Comparison of ENCODE assay signal across 34 cellular contexts in genomic region chr11:58434217-58434616, GRCh38. TPM values are rescaled to one million over a fixed set of nuclear protein-coding genes. Genes with fewer than 3 reads are reported as not detected.
"Had no signal": no experiment of that assay in that cellular context is flagged by ENCODE, and none has a peak within 500 bp of the region (broad histone marks: within the 10 kb centered on the region; RNA-seq: fewer than 3 reads in every experiment).

No MANE protein-coding gene starts in this region.

- H3K36me3 ChIP-seq: neural progenitor cell, ovary, prostate gland, spleen, suprapubic skin, tibial artery, transverse colon, upper lobe of right lung, uterus had no signal

- H3K27me3 ChIP-seq: neural progenitor cell, ovary, spleen, suprapubic skin, testis, tibial artery, transverse colon, upper lobe of right lung, uterus had no signal

- H3K4me3 ChIP-seq: neural progenitor cell, ovary, prostate gland, skin epidermis, smooth muscle cell, spleen, suprapubic skin, testis, tibial artery, transverse colon, upper lobe of right lung, uterus had no signal

- ATAC-seq: naive thymus-derived CD4-positive, alpha-beta T cell; natural killer cell; right cardiac atrium; sciatic nerve; stimulated activated memory B cell treated with anti-CD40 and anti-IgM and Interleukin-4, amounts not matched to agents 10 μg/mL and 1 μg/mL and 100 μg/mL, for 72 hours; stimulated activated naive CD8-positive, alpha-beta T cell treated with anti-CD3 and anti-CD28 coated beads, Interleukin-15, amount 100 ng/mL, for 72 hours; stimulated activated naive CD8-positive, alpha-beta T cell treated with anti-CD3 and anti-CD28 coated beads, Interleukin-15, Interleukin-2, amounts not matched to agents 100 U/mL and 50 U/mL, for 24 hours; upper lobe of right lung had no signal

- H2AFZ ChIP-seq: neural progenitor cell, parathyroid adenoma had no signal

- DNase-seq: naive thymus-derived CD4-positive, alpha-beta T cell; natural killer cell; occipital lobe; ovary; posterior cingulate gyrus; right cardiac atrium; spleen; stimulated activated CD4-positive, alpha-beta T cell treated with anti-CD3 and anti-CD28 coated beads, Interleukin-12 subunit alpha, Interleukin-12 subunit beta, amount 100 ng/mL, for 4 hours; stimulated activated CD4-positive, alpha-beta T cell treated with anti-CD3 and anti-CD28 coated beads, Interleukin-1b, Interleukin-23, amount 100 ng/mL, for 48 hours; stimulated activated CD4-positive, alpha-beta T cell treated with anti-CD3 and anti-CD28 coated beads, Interleukin-4, amount 100 ng/mL, for 1 hour; stimulated activated CD4-positive, alpha-beta T cell treated with anti-CD3 and anti-CD28 coated beads, Interleukin-4, amount 100 ng/mL, for 4 hours; stimulated activated CD8-positive, alpha-beta memory T cell treated with anti-CD3 and anti-CD28 coated beads, Interleukin-4, amount 100 ng/mL, for 48 hours; stimulated activated naive CD4-positive, alpha-beta T cell; stimulated activated naive CD8-positive, alpha-beta T cell treated with anti-CD3 and anti-CD28 coated beads, Interleukin-15, amount 100 ng/mL, for 72 hours; stimulated activated naive CD8-positive, alpha-beta T cell treated with anti-CD3 and anti-CD28 coated beads, Interleukin-15, Interleukin-2, amounts not matched to agents 100 U/mL and 50 U/mL, for 24 hours; substantia nigra; testis; tibial artery; transverse colon; upper lobe of right lung; uterus had no signal

- H3K9ac ChIP-seq: neural progenitor cell, parathyroid adenoma had no signal

- H3K4me2 ChIP-seq: neural progenitor cell, smooth muscle cell had no signal

- H3K4me1 ChIP-seq: neural progenitor cell, parathyroid adenoma, prostate gland, spleen, suprapubic skin, testis, tibial artery, transverse colon, upper lobe of right lung, uterus had no signal

- H3K27ac ChIP-seq: neural progenitor cell, ovary, parathyroid adenoma, prostate gland, skin epidermis, spleen, suprapubic skin, testis, tibial artery, transverse colon, upper lobe of right lung, uterus had no signal

- H3K9me3 ChIP-seq: ovary, prostate gland, suprapubic skin, testis, upper lobe of right lung, uterus had no signal

RNA-seq across cellular contexts. Expression of gene OR5B2, which starts 6.3 kb away (rescaled TPM):
- total RNA-seq: naive thymus-derived CD4-positive, alpha-beta T cell; natural killer cell; occipital lobe; osteoblast; ovary; prostate gland; renal cortical epithelial cell; right cardiac atrium; sciatic nerve; smooth muscle cell; spleen; suprapubic skin; transverse colon; upper lobe of right lung; urinary bladder; uterus had no signal
- polyA plus RNA-seq: naive thymus-derived CD4-positive, alpha-beta T cell; neural cell; ovary; right cardiac atrium; smooth muscle cell; urinary bladder had no signal

RNA-seq across cellular contexts. Expression of gene OR5B12, which starts 7.8 kb away (rescaled TPM):
- total RNA-seq: natural killer cell, occipital lobe, osteoblast, ovary, prostate gland, renal cortical epithelial cell, right cardiac atrium, sciatic nerve, smooth muscle cell, spleen, suprapubic skin, transverse colon, upper lobe of right lung had no signal
- polyA plus RNA-seq: naive thymus-derived CD4-positive, alpha-beta T cell; neural cell; ovary; right cardiac atrium; smooth muscle cell; urinary bladder had no signal

RNA-seq across cellular contexts. Expression of gene OR5B3, which starts 27.5 kb away (rescaled TPM):
- total RNA-seq: naive thymus-derived CD4-positive, alpha-beta T cell; natural killer cell; occipital lobe; osteoblast; ovary; prostate gland; renal cortical epithelial cell; right cardiac atrium; sciatic nerve; smooth muscle cell; spleen; suprapubic skin; testis; transverse colon; upper lobe of right lung; urinary bladder; uterus had no signal
- polyA plus RNA-seq: naive thymus-derived CD4-positive, alpha-beta T cell; neural cell; ovary; right cardiac atrium; smooth muscle cell; spleen; thymus; urinary bladder had no signal
